ENCODE assay signal across 22 cellular contexts in genomic region chr3:3552741-3553140, GRCh38.
"Had no signal": no experiment of that assay in that cellular context is flagged by ENCODE, and none has a peak within 500 bp of the region (broad histone marks: within the 10 kb centered on the region; RNA-seq: fewer than 3 reads in every experiment).

No MANE protein-coding gene starts in this region.

- H3K9me3 ChIP-seq: colonic mucosa, prostate gland, upper lobe of right lung had no signal

- ATAC-seq: activated T-cell treated with anti-CD3 and anti-CD28 coated beads, Interleukin-2, amount 50 U/mL, for 72 hours; gastroesophageal sphincter; heart right ventricle; naive thymus-derived CD4-positive, alpha-beta T cell; sciatic nerve; stimulated activated memory B cell treated with anti-CD40 and anti-IgM and Interleukin-4, amounts not matched to agents 10 μg/mL and 1 μg/mL and 100 μg/mL, for 72 hours; T-helper 17 cell; upper lobe of right lung had no signal

- H3K27me3 ChIP-seq: ascending aorta, colonic mucosa, gastroesophageal sphincter, heart right ventricle, neural progenitor cell, spleen, upper lobe of right lung had no signal

- H3K36me3 ChIP-seq: ascending aorta, colonic mucosa, gastroesophageal sphincter, heart right ventricle, neural progenitor cell, prostate gland, spleen, thoracic aorta, upper lobe of right lung had no signal

- H2AFZ ChIP-seq: neural progenitor cell had no signal

- H3K4me1 ChIP-seq: ascending aorta, colonic mucosa, gastroesophageal sphincter, heart right ventricle, neural progenitor cell, prostate gland, spleen, upper lobe of right lung had no signal

- H3K27ac ChIP-seq: ascending aorta, colonic mucosa, gastroesophageal sphincter, heart right ventricle, neural progenitor cell, prostate gland, spleen, thoracic aorta, upper lobe of right lung, VCaP had no signal

- H3K9ac ChIP-seq: neural progenitor cell had no signal

- H3K4me2 ChIP-seq: neural progenitor cell had no signal

- H3K4me3 ChIP-seq: ascending aorta, colonic mucosa, gastroesophageal sphincter, heart right ventricle, neural progenitor cell, prostate gland, spleen, thoracic aorta, upper lobe of right lung had no signal

- DNase-seq: activated CD4-positive, CD25-positive, alpha-beta regulatory T cell treated with anti-CD3 and anti-CD28 coated beads, Interleukin-2, amount 50 U/mL, for 72 hours; activated effector memory CD4-positive, alpha-beta T cell treated with anti-CD3 and anti-CD28 coated beads, Interleukin-2, amount 50 U/mL, for 16 hours; activated T-cell treated with anti-CD3 and anti-CD28 coated beads, Interleukin-2, amount 50 U/mL, for 72 hours; colonic mucosa; erythroblast; heart right ventricle; immature natural killer cell; left cardiac atrium; mesendoderm; naive thymus-derived CD4-positive, alpha-beta T cell; spleen; stimulated activated CD4-positive, alpha-beta T cell treated with anti-CD3 and anti-CD28 coated beads, Interleukin-4, amount 100 ng/mL, for 4 hours; T-helper 17 cell; upper lobe of right lung had no signal
